Comparison of ENCODE assay signal across 9 cellular contexts in the genomic region with DNA sequence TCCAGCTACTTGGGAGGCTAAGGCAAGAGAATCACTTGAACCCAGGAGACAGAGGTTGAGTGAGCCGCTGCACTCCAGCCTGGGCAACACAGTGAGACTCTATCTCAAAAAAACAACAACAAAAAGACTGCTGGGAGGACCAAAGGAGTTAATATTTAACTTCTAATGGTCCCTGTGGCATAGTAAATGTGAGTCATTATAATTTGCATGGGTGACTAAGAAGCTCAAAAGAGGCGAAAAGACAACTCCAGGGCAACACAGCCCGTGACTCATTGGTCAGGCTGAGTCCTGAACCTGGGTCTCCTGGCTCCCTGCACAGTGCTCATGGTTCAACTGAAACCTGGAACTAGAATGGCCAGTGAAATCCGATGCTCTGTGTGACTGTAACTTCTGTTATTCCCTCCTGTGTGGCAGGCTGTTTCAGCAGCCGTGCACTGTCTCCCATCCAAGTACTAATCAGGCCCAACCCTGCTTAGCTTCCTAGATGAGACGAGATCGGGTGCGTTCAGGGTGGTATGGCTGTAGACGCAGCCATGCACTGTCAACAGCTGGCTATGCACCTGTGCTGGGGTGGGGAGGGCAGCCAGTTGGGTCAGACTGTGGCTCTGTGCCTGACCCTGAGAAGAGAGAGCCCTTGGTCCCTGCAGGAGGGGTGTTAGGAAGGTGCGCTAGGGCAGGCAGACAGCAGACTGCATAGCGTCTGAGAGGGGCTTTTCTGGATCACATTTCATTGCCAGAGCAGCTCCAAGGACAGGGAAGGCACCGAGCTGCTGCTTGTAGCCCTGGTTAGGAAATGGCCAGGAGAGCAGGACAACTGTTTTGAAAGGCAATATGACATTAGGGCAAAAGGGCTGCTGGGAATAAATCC. TPM values are rescaled to one million over a fixed set of nuclear protein-coding genes. Genes with fewer than 3 reads are reported as not detected.
DNase-seq lines count a peak whose midpoint lies in the region; ATAC-seq and TF ChIP-seq lines count a peak whose summit lies in the region.
"Had no signal": no experiment of that assay in that cellular context is flagged by ENCODE, and none has a peak within 500 bp of the region (broad histone marks: within the 10 kb centered on the region; RNA-seq: fewer than 3 reads in every experiment).

No MANE protein-coding gene starts in this region.

- peaks cover 28% of the 10 kb centered on the region for H3K4me1 ChIP-seq in body of pancreas
- peaks cover 5 to 29% (median 18%) of the 10 kb centered on the region in 4 donors for H3K4me1 ChIP-seq in stomach

- WGBS in body of pancreas, 2 donors = 60 to 73% methylated on average over 4 to 12 of the region's 12 CpGs
- WGBS in stomach, 5 donors = 47 to 55% (median 47%) methylated on average over 10 to 12 of the region's 12 CpGs

- no peaks in the 10 kb centered on the region for H3K9me3 Mint-ChIP-seq in activated naive CD8-positive, alpha-beta T cell treated with anti-CD3 and anti-CD28 coated beads, Interleukin-2, amount 50 U/mL, for 24 hours
- no peaks in the 10 kb centered on the region for H3K9me3 Mint-ChIP-seq in activated naive CD8-positive, alpha-beta T cell treated with anti-CD3 and anti-CD28 coated beads for 36 hours

- H3K4me3 Mint-ChIP-seq in activated naive CD8-positive, alpha-beta T cell treated with anti-CD3 and anti-CD28 coated beads, Interleukin-2, amount 50 U/mL, for 24 hours = no peak overlapping the region
- no peak overlapping the region for H3K4me3 Mint-ChIP-seq in activated naive CD8-positive, alpha-beta T cell treated with anti-CD3 and anti-CD28 coated beads for 36 hours

- peak; percentile 95 for ATAC-seq in activated naive CD8-positive, alpha-beta T cell treated with anti-CD3 and anti-CD28 coated beads, Interleukin-2, amount 50 U/mL, for 24 hours
- peak; percentile 75 for ATAC-seq in HG03159 (IDR thresholded peaks at IDR 0.05; ENCODE audit: unreplicated experiment)
- ATAC-seq in body of pancreas = peak; percentile 74
- no peak for ATAC-seq in HG03039 (IDR thresholded peaks at IDR 0.05; ENCODE audit: unreplicated experiment)

- no peaks in the 10 kb centered on the region for H3K36me3 Mint-ChIP-seq in activated naive CD8-positive, alpha-beta T cell treated with anti-CD3 and anti-CD28 coated beads, Interleukin-2, amount 50 U/mL, for 24 hours (ENCODE audit: low read depth)
- H3K36me3 Mint-ChIP-seq in activated naive CD8-positive, alpha-beta T cell treated with anti-CD3 and anti-CD28 coated beads for 36 hours = no peaks in the 10 kb centered on the region

- DNase-seq in activated naive CD8-positive, alpha-beta T cell treated with anti-CD3 and anti-CD28 coated beads, Interleukin-2, amount 50 U/mL, for 24 hours = peak; percentile 16
- DNase-seq in activated naive CD8-positive, alpha-beta T cell treated with anti-CD3 and anti-CD28 coated beads for 36 hours = no peak
- DNase-seq in body of pancreas (peak in 3 of 4 donors; percentile 34 to 69 (median 40)), stomach (peak; percentile 43), D341Med (ENCODE audit: low spot score) (no peak), NCI-H2196 (lab: John Stamatoyannopoulos, UW; ENCODE audit: unreplicated experiment) (no peak)

- TF ChIP-seq CTCF in body of pancreas (IDR thresholded peaks at IDR 0.05) = no peak
- no peak for TF ChIP-seq CTCF in stomach (IDR thresholded peaks at IDR 0.05)

- TF ChIP-seq POLR2A in body of pancreas (IDR thresholded peaks at IDR 0.05) (no peak), stomach (IDR thresholded peaks at IDR 0.05) (no peak)

- H3K27ac ChIP-seq in body of pancreas (peak overlapping the region in 1 of 4 donors; percentile 65), stomach (peak overlapping the region; percentile 54 to 68 (median 66))

- intact Hi-C loops in body of pancreas (cut with DNase I) (no loop called here), stomach (cut with DNase I; ENCODE audit: low total_unique reads) (no loop called here)

- H3K9me3 ChIP-seq in body of pancreas (no peaks in the 10 kb centered on the region), stomach (no peaks in the 10 kb centered on the region)

- H3K36me3 ChIP-seq in body of pancreas (replicated peaks in 1 of 2; ENCODE audit: insufficient read depth in 1 of 2, low read depth in 2 of 2) (no peaks in the 10 kb centered on the region), stomach (no peaks in the 10 kb centered on the region)

- H3K4me3 ChIP-seq in body of pancreas (no peak overlapping the region), stomach (no peak overlapping the region)

- no peaks in the 10 kb centered on the region for H3K27me3 ChIP-seq in body of pancreas
- H3K27me3 ChIP-seq in stomach = no peaks in the 10 kb centered on the region

- TF ChIP-seq EP300 in stomach (IDR thresholded peaks at IDR 0.05) = no peak

- peaks cover 8% of the 10 kb centered on the region for H3K4me1 Mint-ChIP-seq in activated naive CD8-positive, alpha-beta T cell treated with anti-CD3 and anti-CD28 coated beads, Interleukin-2, amount 50 U/mL, for 24 hours
- H3K4me1 Mint-ChIP-seq in activated naive CD8-positive, alpha-beta T cell treated with anti-CD3 and anti-CD28 coated beads for 36 hours = peaks cover 3% of the 10 kb centered on the region

- peak overlapping the region; percentile 26 for H3K27ac Mint-ChIP-seq in activated naive CD8-positive, alpha-beta T cell treated with anti-CD3 and anti-CD28 coated beads, Interleukin-2, amount 50 U/mL, for 24 hours
- no peak overlapping the region for H3K27ac Mint-ChIP-seq in activated naive CD8-positive, alpha-beta T cell treated with anti-CD3 and anti-CD28 coated beads for 36 hours

- peaks cover 10% of the 10 kb centered on the region for H3K27me3 Mint-ChIP-seq in activated naive CD8-positive, alpha-beta T cell treated with anti-CD3 and anti-CD28 coated beads, Interleukin-2, amount 50 U/mL, for 24 hours
- H3K27me3 Mint-ChIP-seq in activated naive CD8-positive, alpha-beta T cell treated with anti-CD3 and anti-CD28 coated beads for 36 hours = peaks cover 6% of the 10 kb centered on the region

RNA-seq across cellular contexts. Expression of gene GPRC5C, which starts 14.5 kb away (rescaled TPM):
- 1 to 10 TPM in 1 of 2 experiments, under 1 TPM in 1; 0.66 to 2.1 TPM for total RNA-seq in activated naive CD8-positive, alpha-beta T cell treated with anti-CD3 and anti-CD28 coated beads for 36 hours
- total RNA-seq in body of pancreas (10 to 100 TPM; 68.0 to 71.2 TPM), stomach (100 to 1,000 TPM in 4 of 5 donors, 10 to 100 TPM in 1; 66.5 to 321 (median 141) TPM)
- polyA plus RNA-seq in stomach = 100 to 1,000 TPM in 2 of 3 donors, 10 to 100 TPM in 1; 84.5 to 145 (median 117) TPM

RNA-seq across cellular contexts. Expression of gene CD300A, which starts 49.0 kb away (rescaled TPM):
- 1 to 10 TPM; 4.4 to 5.6 TPM for total RNA-seq in activated naive CD8-positive, alpha-beta T cell treated with anti-CD3 and anti-CD28 coated beads for 36 hours
- 1 to 10 TPM; 2.0 to 3.1 TPM for total RNA-seq in body of pancreas
- 1 to 10 TPM in 3 of 5 donors, not detected in 2; 3.1 to 8.0 (median 5.3) TPM for total RNA-seq in stomach
- polyA plus RNA-seq in stomach = 1 to 10 TPM; 1.8 to 4.7 (median 2.7) TPM
- total RNA-seq: glomerular endothelial cell had no signal

RNA-seq across cellular contexts. Expression of gene GPR142, which starts 50.1 kb away (rescaled TPM):
- total RNA-seq in activated naive CD8-positive, alpha-beta T cell treated with anti-CD3 and anti-CD28 coated beads for 36 hours = not detected
- total RNA-seq in body of pancreas (under 1 TPM; 0.52 to 0.66 TPM), stomach (not detected)
- not detected for polyA plus RNA-seq in stomach
- total RNA-seq: glomerular endothelial cell had no signal

RNA-seq across cellular contexts. Expression of gene BTBD17, which starts 55.7 kb away (rescaled TPM):
- total RNA-seq in activated naive CD8-positive, alpha-beta T cell treated with anti-CD3 and anti-CD28 coated beads for 36 hours = not detected
- total RNA-seq in body of pancreas = 1 to 10 TPM in 1 of 2 donors, not detected in 1; 1.0 TPM
- not detected for total RNA-seq in stomach
- not detected for polyA plus RNA-seq in stomach
- total RNA-seq: glomerular endothelial cell had no signal

Comparison
In these comparisons a context has a peak if more than half of its experiments do, and no peak if none do; other contexts are left out.
1. DNase-seq: peak in activated naive CD8-positive, alpha-beta T cell treated with anti-CD3 and anti-CD28 coated beads, Interleukin-2, amount 50 U/mL, for 24 hours (single experiment), body of pancreas (3 of 4) and stomach (single experiment); none in activated naive CD8-positive, alpha-beta T cell treated with anti-CD3 and anti-CD28 coated beads for 36 hours (single experiment), D341Med (single experiment) and NCI-H2196 (single experiment).
2. RNA of gene GPRC5C, which starts 14.5 kb away (total RNA-seq): 66.5 to 321 TPM in stomach and 68.0 to 71.2 TPM in body of pancreas; 0.66 to 2.1 TPM in activated naive CD8-positive, alpha-beta T cell treated with anti-CD3 and anti-CD28 coated beads for 36 hours; every median in the first group is over 10 times any median in the second.